Comparison of ENCODE assay signal across 11 cellular contexts in the genomic region with DNA sequence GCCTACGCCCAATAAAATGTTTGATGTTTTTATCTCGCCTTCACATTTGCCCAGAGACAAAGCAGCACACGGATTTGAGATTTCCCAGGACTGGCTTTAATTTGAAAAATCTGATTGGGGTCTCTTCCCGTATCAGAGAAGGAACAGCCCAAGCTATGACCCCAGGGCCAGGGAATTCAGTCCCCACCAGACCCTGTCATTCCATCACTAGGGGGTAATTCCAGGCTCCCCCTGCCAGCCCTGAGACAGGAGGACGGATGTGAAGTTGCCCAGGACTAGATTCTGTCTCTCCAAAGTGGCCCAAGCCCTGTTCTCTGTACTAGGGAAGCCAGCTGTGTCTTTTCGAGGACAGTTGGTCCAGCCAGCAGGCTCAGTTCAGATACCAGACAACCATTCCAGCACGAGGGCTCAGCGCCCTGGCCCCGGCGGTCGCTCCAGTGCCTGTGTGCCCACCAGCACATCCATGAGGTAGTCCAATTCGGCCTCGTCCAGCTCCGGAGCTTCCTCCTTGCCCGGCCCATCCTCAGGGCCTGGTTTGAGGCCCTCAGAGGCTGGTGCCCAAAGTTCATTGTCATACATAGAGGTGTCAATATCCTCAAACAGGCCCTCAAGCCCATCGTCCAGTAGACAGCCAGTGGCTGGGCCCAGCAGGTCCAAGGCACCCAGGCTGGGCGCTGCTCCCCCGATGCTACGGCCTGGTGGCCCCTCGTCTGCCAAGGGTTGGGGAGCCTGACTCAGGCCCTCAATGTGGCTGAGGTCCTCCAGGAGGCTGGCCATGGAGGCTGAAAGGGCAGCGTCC. TPM values are rescaled to one million over a fixed set of nuclear protein-coding genes. Genes with fewer than 3 reads are reported as not detected.
A peak's percentile ranks its signal among the peaks of the same experiment; 100 is the strongest.
DNase-seq lines count a peak whose midpoint lies in the region; ATAC-seq and TF ChIP-seq lines count a peak whose summit lies in the region.
"Had no signal": no experiment of that assay in that cellular context is flagged by ENCODE, and none has a peak within 500 bp of the region (broad histone marks: within the 10 kb centered on the region; RNA-seq: fewer than 3 reads in every experiment).

No MANE protein-coding gene starts in this region.

- H3K27ac Mint-ChIP-seq in stimulated activated naive CD8-positive, alpha-beta T cell treated with anti-CD3 and anti-CD28 coated beads, Interleukin-15, Interleukin-2, amounts not matched to agents 100 ng/mL and 50 ng/mL, for 24 hours: peak overlapping the region; percentile 93
- peak overlapping the region; percentile 45 to 82 for H3K27ac Mint-ChIP-seq in natural killer cell

- peaks cover 11% of the 10 kb centered on the region for H3K36me3 Mint-ChIP-seq in stimulated activated naive CD8-positive, alpha-beta T cell treated with anti-CD3 and anti-CD28 coated beads, Interleukin-15, Interleukin-2, amounts not matched to agents 100 ng/mL and 50 ng/mL, for 24 hours (ENCODE audit: low read depth)
- no peaks in the 10 kb centered on the region for H3K36me3 Mint-ChIP-seq in natural killer cell

- no peak overlapping the region for H3K4me3 ChIP-seq in aorta (ENCODE audit: low read length in 2 of 2)

- ATAC-seq in stimulated activated naive CD8-positive, alpha-beta T cell treated with anti-CD3 and anti-CD28 coated beads, Interleukin-15, Interleukin-2, amounts not matched to agents 100 U/mL and 50 U/mL, for 24 hours: no peak
- ATAC-seq in natural killer cell (no peak), aorta (ENCODE audit: low FRiP score) (no peak), HG03108 (IDR thresholded peaks at IDR 0.05; ENCODE audit: unreplicated experiment) (no peak)

- intact Hi-C loops in natural killer cell (cut with micrococcal nuclease) (loop anchor here (5.0 kb wide), 1 partner anchor 175 kb away; no protein-coding TSS in a partner anchor), aorta (cut with DNase I) (loop anchor here (5.0 to 10.0 kb wide), 2 partner anchors 75 to 118 kb away; a partner anchor contains a TSS)

- no peaks in the 10 kb centered on the region for H3K27me3 Mint-ChIP-seq in stimulated activated naive CD8-positive, alpha-beta T cell treated with anti-CD3 and anti-CD28 coated beads, Interleukin-15, Interleukin-2, amounts not matched to agents 100 ng/mL and 50 ng/mL, for 24 hours
- H3K27me3 Mint-ChIP-seq in natural killer cell (ENCODE audit: low read depth in 2 of 2): no peaks in the 10 kb centered on the region

- WGBS in aorta, 2 donors: 82 to 88% methylated on average over 21 of the region's 21 CpGs

- H3K4me3 Mint-ChIP-seq in stimulated activated naive CD8-positive, alpha-beta T cell treated with anti-CD3 and anti-CD28 coated beads, Interleukin-15, Interleukin-2, amounts not matched to agents 100 ng/mL and 50 ng/mL, for 24 hours: peak overlapping the region; percentile 55
- H3K4me3 Mint-ChIP-seq in natural killer cell: peak overlapping the region; percentile 62

- H3K9me3 Mint-ChIP-seq in stimulated activated naive CD8-positive, alpha-beta T cell treated with anti-CD3 and anti-CD28 coated beads, Interleukin-15, Interleukin-2, amounts not matched to agents 100 ng/mL and 50 ng/mL, for 24 hours: no peaks in the 10 kb centered on the region
- no peaks in the 10 kb centered on the region for H3K9me3 Mint-ChIP-seq in natural killer cell

- TF ChIP-seq CTCF in natural killer cell (IDR thresholded peaks at IDR 0.05): no peak

- H3K27me3 ChIP-seq in aorta (ENCODE audit: control insufficient read depth in 1 of 2, insufficient read depth in 2 of 2, low read length in 1 of 2): no peaks in the 10 kb centered on the region

- H3K36me3 ChIP-seq in aorta (ENCODE audit: control insufficient read depth in 1 of 2, insufficient read depth in 2 of 2, low read length in 1 of 2): peaks cover 0 to 4% of the 10 kb centered on the region in 2 donors

- no peak for DNase-seq in stimulated activated naive CD8-positive, alpha-beta T cell treated with anti-CD3 and anti-CD28 coated beads, Interleukin-15, Interleukin-2, amounts not matched to agents 100 U/mL and 50 U/mL, for 24 hours
- DNase-seq in caudate nucleus (lab: John Stamatoyannopoulos, UW): no peak
- no peak for DNase-seq in natural killer cell
- no peak for DNase-seq in aorta
- DNase-seq in COLO668 (lab: John Stamatoyannopoulos, UW; ENCODE audit: unreplicated experiment): no peak
- DNase-seq in NCI-H446 treated with DMSO at 0.1 percent for 48 hours (lab: John Stamatoyannopoulos, UW): no peak
- DNase-seq: DMS79 treated with DMSO at 0.1 percent for 48 hours, Kasumi-1 had no signal

- peaks cover 36% of the 10 kb centered on the region for H3K4me1 Mint-ChIP-seq in stimulated activated naive CD8-positive, alpha-beta T cell treated with anti-CD3 and anti-CD28 coated beads, Interleukin-15, Interleukin-2, amounts not matched to agents 100 ng/mL and 50 ng/mL, for 24 hours (ENCODE audit: low read depth)
- H3K4me1 Mint-ChIP-seq in natural killer cell: peaks cover 30 to 48% of the 10 kb centered on the region in 2 donors

- no peaks in the 10 kb centered on the region for H3K4me1 ChIP-seq in aorta (ENCODE audit: control insufficient read depth in 1 of 2, insufficient read depth in 2 of 2, low read length in 2 of 2)

- no peaks in the 10 kb centered on the region for H3K9me3 ChIP-seq in aorta (ENCODE audit: control insufficient read depth, low read length)

- H3K27ac ChIP-seq in caudate nucleus (ENCODE audit: low read depth, low read length) (peak overlapping the region; percentile 2), aorta (ENCODE audit: low read depth in 1 of 2, low read length in 2 of 2) (no peak overlapping the region)

RNA-seq across cellular contexts. Expression of a gene that starts 3.2 kb away (rescaled TPM):
- 10 to 100 TPM; 31.2 to 53.5 (median 38.7) TPM for total RNA-seq in natural killer cell
- 10 to 100 TPM; 19.7 to 27.8 TPM for total RNA-seq in aorta
- polyA plus RNA-seq in aorta: 10 to 100 TPM; 13.0 to 15.8 TPM

RNA-seq across cellular contexts. Expression of a gene that starts 9.4 kb away (rescaled TPM):
- total RNA-seq in natural killer cell (1 to 10 TPM; 2.0 to 3.8 (median 3.7) TPM), aorta (1 to 10 TPM; 4.9 to 7.6 TPM)
- 1 to 10 TPM; 3.1 to 5.2 TPM for polyA plus RNA-seq in aorta

RNA-seq across cellular contexts. Expression of a gene that starts 21.5 kb away (rescaled TPM):
- total RNA-seq in natural killer cell (100 to 1,000 TPM in 1 of 3 donors, 10 to 100 TPM in 2; 57.3 to 102 (median 83.3) TPM), aorta (10 to 100 TPM; 34.8 to 46.3 TPM)
- polyA plus RNA-seq in aorta: 10 to 100 TPM; 25.0 to 28.5 TPM

RNA-seq across cellular contexts. Expression of a gene that starts 32.6 kb away (rescaled TPM):
- total RNA-seq in natural killer cell (under 1 TPM in 2 of 3 donors, not detected in 1; 0.14 to 0.29 TPM), aorta (under 1 TPM; 0.21 to 0.23 TPM)
- under 1 TPM in 1 of 2 donors, not detected in 1; 0.51 TPM for polyA plus RNA-seq in aorta
- total RNA-seq: lung microvascular endothelial cell had no signal

RNA-seq across cellular contexts. Expression of a gene that starts 42.9 kb away (rescaled TPM):
- total RNA-seq in natural killer cell (10 to 100 TPM; 16.8 to 25.2 (median 18.3) TPM), aorta (10 to 100 TPM; 72.3 to 77.1 TPM)
- polyA plus RNA-seq in aorta: 100 to 1,000 TPM in 1 of 2 donors, 10 to 100 TPM in 1; 96.8 to 134 TPM
